Comparison of ENCODE assay signal across 8 cellular contexts in genomic region chr11:73308963-73309960, GRCh38. TPM values are rescaled to one million over a fixed set of nuclear protein-coding genes. Genes with fewer than 3 reads are reported as not detected.
DNase-seq lines count a peak whose midpoint lies in the region; ATAC-seq and TF ChIP-seq lines count a peak whose summit lies in the region.

No MANE protein-coding gene starts in this region.

- DNase-seq in ACHN (peak; percentile 94), HAP-1 (ENCODE audit: low spot score in 2 of 2) (peak; percentile 69 to 83), UCSD-AML1 (lab: John Stamatoyannopoulos, UW; ENCODE audit: unreplicated experiment) (peak; percentile 81), non-pigmented ciliary epithelial cell (ENCODE audit: low read depth) (peak; percentile 83)
- DNase-seq in activated CD8-positive, alpha-beta memory T cell treated with anti-CD3 and anti-CD28 coated beads, Interleukin-2, amount 50 U/mL, for 48 hours = no peak

- ATAC-seq in gastroesophageal sphincter = peak; percentile 84
- ATAC-seq in GM21360 (IDR thresholded peaks at IDR 0.05; ENCODE audit: unreplicated experiment) = no peak
- no peak for ATAC-seq in GM18517 (IDR thresholded peaks at IDR 0.05; ENCODE audit: unreplicated experiment)

- H3K36me3 ChIP-seq in HAP-1 (replicated peaks) (peaks cover 9% of the 10 kb centered on the region), gastroesophageal sphincter (peaks cover 0 to 8% of the 10 kb centered on the region in 2 donors)

- peak in 1 of 4 experiments; percentile 12 for TF ChIP-seq CTCF in gastroesophageal sphincter (IDR thresholded peaks at IDR 0.05)

- no peaks in the 10 kb centered on the region for H3K9me3 ChIP-seq in HAP-1
- H3K9me3 ChIP-seq in gastroesophageal sphincter = no peaks in the 10 kb centered on the region

- WGBS in gastroesophageal sphincter (ENCODE audit: low coverage in 1 of 2), 2 donors = no CpG with 5 or more reads among the region's 80 CpGs

- peak; percentile 80 to 86 for TF ChIP-seq POLR2A in gastroesophageal sphincter (IDR thresholded peaks at IDR 0.05)

- TF ChIP-seq EP300 in gastroesophageal sphincter (IDR thresholded peaks at IDR 0.05) = no peak

- peak overlapping the region; percentile 58 for H3K4me3 ChIP-seq in HAP-1
- H3K4me3 ChIP-seq in gastroesophageal sphincter = peak overlapping the region; percentile 62 to 89

- peaks cover 20% of the 10 kb centered on the region for H3K4me1 ChIP-seq in HAP-1
- H3K4me1 ChIP-seq in gastroesophageal sphincter = peaks cover 0 to 73% (median 30%) of the 10 kb centered on the region in 3 donors

- in situ Hi-C loops in ACHN (cut with HindIII; ENCODE audit: low pct_ligation_motif_present, low pct_unique_long_range_greater_than_20kb, low sequenced_read_pairs) (no loop called here), HAP-1 (cut with MboI; ENCODE audit: low sequenced_read_pairs) (no loop called here)

- H3K27ac ChIP-seq in gastroesophageal sphincter = peak overlapping the region; percentile 96 to 99 (median 98)

- H3K27me3 ChIP-seq in HAP-1 (ENCODE audit: low read depth) = no peaks in the 10 kb centered on the region
- no peaks in the 10 kb centered on the region for H3K27me3 ChIP-seq in gastroesophageal sphincter

RNA-seq across cellular contexts. Expression of gene ARHGEF17, which starts 1.2 kb away (rescaled TPM):
- 100 to 1,000 TPM in 1 of 4 donors, 10 to 100 TPM in 3; 52.5 to 169 (median 84.4) TPM for total RNA-seq in gastroesophageal sphincter

RNA-seq across cellular contexts. Expression of gene P2RY6, which starts 37.1 kb away (rescaled TPM):
- 1 to 10 TPM; 1.8 to 2.8 (median 2.3) TPM for total RNA-seq in gastroesophageal sphincter
